ENCODE assay signal across 1 cellular context in the genomic region with DNA sequence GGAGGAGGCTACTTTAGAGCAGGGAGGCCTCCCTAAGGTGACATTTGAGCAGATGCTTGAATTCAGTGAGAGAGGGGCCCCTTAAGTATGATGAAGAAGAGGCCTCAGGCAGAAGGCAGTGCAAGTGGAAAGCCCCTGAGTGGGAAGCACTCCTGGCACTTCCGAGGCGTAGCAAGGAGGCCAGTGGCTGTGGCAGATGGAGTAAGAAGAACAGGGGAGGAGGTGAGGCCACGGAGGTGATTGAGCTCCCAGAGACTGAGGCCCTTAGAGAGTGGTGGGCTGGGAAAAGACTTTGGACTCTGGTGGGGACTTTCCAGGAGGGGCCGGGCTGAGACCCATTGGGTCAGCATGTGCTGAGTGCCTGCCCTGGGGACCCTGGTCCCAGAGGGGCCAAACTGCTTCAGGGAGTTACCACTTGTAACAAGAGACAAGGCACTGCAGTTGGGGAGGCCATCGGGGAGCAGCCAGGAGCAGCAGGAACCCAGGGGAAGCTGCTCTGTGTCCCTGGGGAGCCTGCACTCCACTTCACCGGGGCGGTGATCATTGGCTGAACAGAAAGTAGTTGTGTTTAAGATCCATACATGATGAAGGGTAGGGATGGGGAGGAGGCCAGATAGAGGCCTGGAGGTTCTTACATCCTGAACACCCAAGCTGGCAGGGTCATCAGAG.
TF ChIP-seq lines count a peak whose summit lies in the region.

No MANE protein-coding gene starts in this region.

TF ChIP-seq in HepG2, 621 proteins besides CTCF, POLR2A, EP300 and RAD21:
- TF ChIP-seq GTF2F1 (IDR thresholded peaks at IDR 0.05; ENCODE audit: low read length) = no peak
- TF ChIP-seq RXRA (CRISPR knock-in tag; IDR thresholded peaks at IDR 0.05) = no peak
- TF ChIP-seq, protein P1, sequence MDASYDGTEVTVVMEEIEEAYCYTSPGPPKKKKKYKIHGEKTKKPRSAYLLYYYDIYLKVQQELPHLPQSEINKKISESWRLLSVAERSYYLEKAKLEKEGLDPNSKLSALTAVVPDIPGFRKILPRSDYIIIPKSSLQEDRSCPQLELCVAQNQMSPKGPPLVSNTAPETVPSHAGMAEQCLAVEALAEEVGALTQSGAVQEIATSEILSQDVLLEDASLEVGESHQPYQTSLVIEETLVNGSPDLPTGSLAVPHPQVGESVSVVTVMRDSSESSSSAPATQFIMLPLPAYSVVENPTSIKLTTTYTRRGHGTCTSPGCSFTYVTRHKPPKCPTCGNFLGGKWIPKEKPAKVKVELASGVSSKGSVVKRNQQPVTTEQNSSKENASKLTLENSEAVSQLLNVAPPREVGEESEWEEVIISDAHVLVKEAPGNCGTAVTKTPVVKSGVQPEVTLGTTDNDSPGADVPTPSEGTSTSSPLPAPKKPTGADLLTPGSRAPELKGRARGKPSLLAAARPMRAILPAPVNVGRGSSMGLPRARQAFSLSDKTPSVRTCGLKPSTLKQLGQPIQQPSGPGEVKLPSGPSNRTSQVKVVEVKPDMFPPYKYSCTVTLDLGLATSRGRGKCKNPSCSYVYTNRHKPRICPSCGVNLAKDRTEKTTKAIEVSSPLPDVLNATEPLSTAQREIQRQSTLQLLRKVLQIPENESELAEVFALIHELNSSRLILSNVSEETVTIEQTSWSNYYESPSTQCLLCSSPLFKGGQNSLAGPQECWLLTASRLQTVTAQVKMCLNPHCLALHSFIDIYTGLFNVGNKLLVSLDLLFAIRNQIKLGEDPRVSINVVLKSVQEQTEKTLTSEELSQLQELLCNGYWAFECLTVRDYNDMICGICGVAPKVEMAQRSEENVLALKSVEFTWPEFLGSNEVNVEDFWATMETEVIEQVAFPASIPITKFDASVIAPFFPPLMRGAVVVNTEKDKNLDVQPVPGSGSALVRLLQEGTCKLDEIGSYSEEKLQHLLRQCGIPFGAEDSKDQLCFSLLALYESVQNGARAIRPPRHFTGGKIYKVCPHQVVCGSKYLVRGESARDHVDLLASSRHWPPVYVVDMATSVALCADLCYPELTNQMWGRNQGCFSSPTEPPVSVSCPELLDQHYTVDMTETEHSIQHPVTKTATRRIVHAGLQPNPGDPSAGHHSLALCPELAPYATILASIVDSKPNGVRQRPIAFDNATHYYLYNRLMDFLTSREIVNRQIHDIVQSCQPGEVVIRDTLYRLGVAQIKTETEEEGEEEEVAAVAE (CRISPR knock-in tag; IDR thresholded peaks at IDR 0.05; ENCODE audit: borderline replicate concordance) = no peak
- TF ChIP-seq PAX8 (CRISPR knock-in tag; IDR thresholded peaks at IDR 0.05; ENCODE audit: borderline replicate concordance) = no peak
- TF ChIP-seq ZBTB7A (CRISPR knock-in tag; IDR thresholded peaks at IDR 0.05) = peak; percentile 62
- peak; percentile 58; the same call in 1 of the 2 replicates for TF ChIP-seq ZBED4 (CRISPR knock-in tag; IDR thresholded peaks at IDR 0.05; ENCODE audit: borderline replicate concordance)
- no peak for TF ChIP-seq HES4 (CRISPR knock-in tag; IDR thresholded peaks at IDR 0.05; ENCODE audit: borderline replicate concordance)
- TF ChIP-seq, protein P2, sequence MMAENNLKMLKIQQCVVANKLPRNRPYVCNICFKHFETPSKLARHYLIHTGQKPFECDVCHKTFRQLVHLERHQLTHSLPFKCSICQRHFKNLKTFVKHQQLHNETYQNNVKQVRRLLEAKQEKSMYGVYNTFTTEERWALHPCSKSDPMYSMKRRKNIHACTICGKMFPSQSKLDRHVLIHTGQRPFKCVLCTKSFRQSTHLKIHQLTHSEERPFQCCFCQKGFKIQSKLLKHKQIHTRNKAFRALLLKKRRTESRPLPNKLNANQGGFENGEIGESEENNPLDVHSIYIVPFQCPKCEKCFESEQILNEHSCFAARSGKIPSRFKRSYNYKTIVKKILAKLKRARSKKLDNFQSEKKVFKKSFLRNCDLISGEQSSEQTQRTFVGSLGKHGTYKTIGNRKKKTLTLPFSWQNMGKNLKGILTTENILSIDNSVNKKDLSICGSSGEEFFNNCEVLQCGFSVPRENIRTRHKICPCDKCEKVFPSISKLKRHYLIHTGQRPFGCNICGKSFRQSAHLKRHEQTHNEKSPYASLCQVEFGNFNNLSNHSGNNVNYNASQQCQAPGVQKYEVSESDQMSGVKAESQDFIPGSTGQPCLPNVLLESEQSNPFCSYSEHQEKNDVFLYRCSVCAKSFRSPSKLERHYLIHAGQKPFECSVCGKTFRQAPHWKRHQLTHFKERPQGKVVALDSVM (CRISPR knock-in tag; IDR thresholded peaks at IDR 0.05) = peak; percentile 16; the same call in 1 of the 2 replicates
- no peak for TF ChIP-seq ZNF562 (CRISPR knock-in tag; IDR thresholded peaks at IDR 0.05; ENCODE audit: borderline replicate concordance)
- peak; percentile 54 for TF ChIP-seq ZNF687 (CRISPR knock-in tag; IDR thresholded peaks at IDR 0.05)
- no peak for TF ChIP-seq ZNF720 (CRISPR knock-in tag; IDR thresholded peaks at IDR 0.05)
- TF ChIP-seq, protein P3, sequence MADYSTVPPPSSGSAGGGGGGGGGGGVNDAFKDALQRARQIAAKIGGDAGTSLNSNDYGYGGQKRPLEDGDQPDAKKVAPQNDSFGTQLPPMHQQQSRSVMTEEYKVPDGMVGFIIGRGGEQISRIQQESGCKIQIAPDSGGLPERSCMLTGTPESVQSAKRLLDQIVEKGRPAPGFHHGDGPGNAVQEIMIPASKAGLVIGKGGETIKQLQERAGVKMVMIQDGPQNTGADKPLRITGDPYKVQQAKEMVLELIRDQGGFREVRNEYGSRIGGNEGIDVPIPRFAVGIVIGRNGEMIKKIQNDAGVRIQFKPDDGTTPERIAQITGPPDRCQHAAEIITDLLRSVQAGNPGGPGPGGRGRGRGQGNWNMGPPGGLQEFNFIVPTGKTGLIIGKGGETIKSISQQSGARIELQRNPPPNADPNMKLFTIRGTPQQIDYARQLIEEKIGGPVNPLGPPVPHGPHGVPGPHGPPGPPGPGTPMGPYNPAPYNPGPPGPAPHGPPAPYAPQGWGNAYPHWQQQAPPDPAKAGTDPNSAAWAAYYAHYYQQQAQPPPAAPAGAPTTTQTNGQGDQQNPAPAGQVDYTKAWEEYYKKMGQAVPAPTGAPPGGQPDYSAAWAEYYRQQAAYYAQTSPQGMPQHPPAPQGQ (CRISPR knock-in tag; IDR thresholded peaks at IDR 0.05; ENCODE audit: borderline replicate concordance) = no peak
- TF ChIP-seq ARNT (IDR thresholded peaks at IDR 0.05) = no peak
- no peak for TF ChIP-seq CC2D1A (CRISPR knock-in tag; IDR thresholded peaks at IDR 0.05)
- 0 out of 2 replicates have a peak, but pooled peaks have one; percentile 23 for TF ChIP-seq ZNF292 (CRISPR knock-in tag; IDR thresholded peaks at IDR 0.05; ENCODE audit: borderline replicate concordance, low read depth)
- TF ChIP-seq TRAFD1 (CRISPR knock-in tag; IDR thresholded peaks at IDR 0.05; ENCODE audit: borderline replicate concordance) = no peak
- TF ChIP-seq NCOA5 (CRISPR knock-in tag; IDR thresholded peaks at IDR 0.05) = no peak
- TF ChIP-seq ZNF234 (CRISPR knock-in tag; conservative IDR thresholded peaks at IDR 0.05) = no peak
- no peak for TF ChIP-seq TBX3 (IDR thresholded peaks at IDR 0.05; ENCODE audit: borderline replicate concordance)
- peak; percentile 31; the same call in 1 of the 2 replicates for TF ChIP-seq HNF4A (CRISPR knock-in tag; IDR thresholded peaks at IDR 0.05)
- no peak for TF ChIP-seq HOXA5 (CRISPR knock-in tag; IDR thresholded peaks at IDR 0.05)
- peak; percentile 98 for TF ChIP-seq ZKSCAN5 (CRISPR knock-in tag; IDR thresholded peaks at IDR 0.05)
- TF ChIP-seq, protein P4, sequence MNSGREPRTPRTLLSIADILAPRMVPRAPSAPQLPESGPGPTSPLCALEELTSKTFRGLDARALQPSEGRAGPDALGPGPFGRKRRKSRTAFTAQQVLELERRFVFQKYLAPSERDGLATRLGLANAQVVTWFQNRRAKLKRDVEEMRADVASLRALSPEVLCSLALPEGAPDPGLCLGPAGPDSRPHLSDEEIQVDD (CRISPR knock-in tag; IDR thresholded peaks at IDR 0.05; ENCODE audit: borderline replicate concordance) = no peak
- no peak for TF ChIP-seq ZNF746 (CRISPR knock-in tag; IDR thresholded peaks at IDR 0.05)
- TF ChIP-seq ZNF333 (CRISPR knock-in tag; IDR thresholded peaks at IDR 0.05; ENCODE audit: borderline replicate concordance) = no peak
